Comparison of ENCODE assay signal across 20 cellular contexts in genomic region chr17:69478916-69479315, GRCh38.
DNase-seq lines count a peak whose midpoint lies in the region; ATAC-seq and TF ChIP-seq lines count a peak whose summit lies in the region.
"Had no signal": no experiment of that assay in that cellular context is flagged by ENCODE, and none has a peak within 500 bp of the region (broad histone marks: within the 10 kb centered on the region; RNA-seq: fewer than 3 reads in every experiment).

No MANE protein-coding gene starts in this region.

- no peak overlapping the region for H3K27ac ChIP-seq in coronary artery

- CTCF ChIA-PET in WTC11 (lab: Charles Lee): interaction anchor here (0.5 to 1.2 kb wide), 3 partner anchors 27 to 120 kb away, joined by 3 to 5 read pairs (median 3); no protein-coding TSS in a partner anchor

- ATAC-seq in WTC11: no peak
- ATAC-seq in naive thymus-derived CD8-positive, alpha-beta T cell: no peak
- ATAC-seq in stimulated activated naive B cell treated with anti-CD40 and anti-IgM and Interleukin-4, amounts not matched to agents 10 μg/mL and 1 μg/mL and 100 μg/mL, for 72 hours (replicated peaks): no peak
- ATAC-seq: activated T-helper 17 cell treated with anti-CD3 and anti-CD28 coated beads, Interleukin-2, amount 50 U/mL, for 72 hours; body of pancreas; pancreas had no signal

- H3K4me3 ChIP-seq in coronary artery: no peak overlapping the region
- H3K4me3 ChIP-seq: body of pancreas, pancreas, Peyer's patch had no signal

- DNase-seq in NCI-H2196 (lab: John Stamatoyannopoulos, UW; ENCODE audit: unreplicated experiment): peak; percentile 11
- no peak for DNase-seq in NCI-H2196 treated with DMSO at 0.1 percent for 48 hours (lab: John Stamatoyannopoulos, UW; ENCODE audit: unreplicated experiment)
- peak; percentile 31 for DNase-seq in DMS153 (lab: John Stamatoyannopoulos, UW)
- no peak for DNase-seq in WTC11 (ENCODE audit: low spot score)
- no peak for DNase-seq in naive thymus-derived CD8-positive, alpha-beta T cell
- no peak for DNase-seq in stimulated activated naive B cell treated with anti-CD40 and anti-IgM and Interleukin-4, amounts not matched to agents 10 μg/mL and 1 μg/mL and 100 μg/mL, for 72 hours
- DNase-seq in pons (ENCODE audit: low spot score): no peak
- DNase-seq in coronary artery (ENCODE audit: low spot score): no peak
- DNase-seq: activated CD4-positive, CD25-positive, alpha-beta regulatory T cell treated with anti-CD3 and anti-CD28 coated beads, Interleukin-2, amount 50 U/mL, for 72 hours; body of pancreas; Calu3; mesenchymal stem cell; naive B cell; NCI-H146; NCI-H2227 treated with DMSO at 0.1 percent for 48 hours; pancreas; Peyer's patch; stimulated activated CD4-positive, alpha-beta T cell treated with anti-CD3 and anti-CD28 coated beads, Interleukin-15, amount 100 ng/mL, for 24 hours had no signal

- H3K27me3 Mint-ChIP-seq in WTC11 (ENCODE audit: low read depth): no peaks in the 10 kb centered on the region
- H3K27me3 Mint-ChIP-seq in naive thymus-derived CD8-positive, alpha-beta T cell: no peaks in the 10 kb centered on the region
- no peaks in the 10 kb centered on the region for H3K27me3 Mint-ChIP-seq in stimulated activated naive B cell treated with anti-CD40 and anti-IgM and Interleukin-4, amounts not matched to agents 10 μg/mL and 1 μg/mL and 100 μg/mL, for 72 hours
- H3K27me3 Mint-ChIP-seq: activated T-helper 17 cell treated with anti-CD3 and anti-CD28 coated beads, Interleukin-2, amount 50 U/mL, for 72 hours; B cell; naive B cell had no signal

- H3K4me1 Mint-ChIP-seq in WTC11: peaks cover 8% of the 10 kb centered on the region; the same call in 1 of the 2 replicates
- peaks cover 19 to 44% (median 30%) of the 10 kb centered on the region in 4 donors for H3K4me1 Mint-ChIP-seq in naive thymus-derived CD8-positive, alpha-beta T cell
- H3K4me1 Mint-ChIP-seq in stimulated activated naive B cell treated with anti-CD40 and anti-IgM and Interleukin-4, amounts not matched to agents 10 μg/mL and 1 μg/mL and 100 μg/mL, for 72 hours: peaks cover 0 to 6% of the 10 kb centered on the region in 2 donors

- 0 out of 2 replicates have a peak overlapping the region, but pooled peaks have one; percentile 58 for H3K27ac Mint-ChIP-seq in WTC11
- peak overlapping the region in 7 of 10 donors; percentile 5 to 44 (median 15) for H3K27ac Mint-ChIP-seq in naive thymus-derived CD8-positive, alpha-beta T cell
- no peak overlapping the region for H3K27ac Mint-ChIP-seq in stimulated activated naive B cell treated with anti-CD40 and anti-IgM and Interleukin-4, amounts not matched to agents 10 μg/mL and 1 μg/mL and 100 μg/mL, for 72 hours
- H3K27ac Mint-ChIP-seq: activated T-helper 17 cell treated with anti-CD3 and anti-CD28 coated beads, Interleukin-2, amount 50 U/mL, for 72 hours; B cell; naive B cell had no signal

- TF ChIP-seq CTCF in WTC11 (IDR thresholded peaks at IDR 0.05): no peak
- TF ChIP-seq CTCF in coronary artery (IDR thresholded peaks at IDR 0.05): no peak

- no peaks in the 10 kb centered on the region for H3K36me3 Mint-ChIP-seq in WTC11
- H3K36me3 Mint-ChIP-seq in naive thymus-derived CD8-positive, alpha-beta T cell: peaks cover 3 to 33% (median 16%) of the 10 kb centered on the region in 3 donors
- H3K36me3 Mint-ChIP-seq in stimulated activated naive B cell treated with anti-CD40 and anti-IgM and Interleukin-4, amounts not matched to agents 10 μg/mL and 1 μg/mL and 100 μg/mL, for 72 hours: peaks cover 2 to 3% of the 10 kb centered on the region in 2 donors

- no peaks in the 10 kb centered on the region for H3K9me3 Mint-ChIP-seq in WTC11
- H3K9me3 Mint-ChIP-seq in naive thymus-derived CD8-positive, alpha-beta T cell: peaks cover 0 to 1% (median 0%) of the 10 kb centered on the region in 9 donors
- H3K9me3 Mint-ChIP-seq in stimulated activated naive B cell treated with anti-CD40 and anti-IgM and Interleukin-4, amounts not matched to agents 10 μg/mL and 1 μg/mL and 100 μg/mL, for 72 hours: no peaks in the 10 kb centered on the region
- H3K9me3 Mint-ChIP-seq: activated T-helper 17 cell treated with anti-CD3 and anti-CD28 coated beads, Interleukin-2, amount 50 U/mL, for 72 hours; naive B cell had no signal

- no peak overlapping the region for H3K4me3 Mint-ChIP-seq in WTC11
- peak overlapping the region in 1 of 10 donors; percentile 2 for H3K4me3 Mint-ChIP-seq in naive thymus-derived CD8-positive, alpha-beta T cell
- no peak overlapping the region for H3K4me3 Mint-ChIP-seq in stimulated activated naive B cell treated with anti-CD40 and anti-IgM and Interleukin-4, amounts not matched to agents 10 μg/mL and 1 μg/mL and 100 μg/mL, for 72 hours
- H3K4me3 Mint-ChIP-seq: activated T-helper 17 cell treated with anti-CD3 and anti-CD28 coated beads, Interleukin-2, amount 50 U/mL, for 72 hours; B cell; naive B cell had no signal

- POLR2A ChIA-PET in WTC11 (lab: Charles Lee): no interaction called here
- POLR2A ChIA-PET in naive thymus-derived CD8-positive, alpha-beta T cell (lab: Charles Lee): no interaction called here

TF ChIP-seq in WTC11, 78 proteins besides CTCF, POLR2A, EP300 and RAD21:
- TF ChIP-seq AFF4 (CRISPR knock-in tag; IDR thresholded peaks at IDR 0.05; ENCODE audit: borderline replicate concordance) (no peak), MXD4 (CRISPR knock-in tag; IDR thresholded peaks at IDR 0.05; ENCODE audit: borderline replicate concordance) (no peak), ZNF416 (CRISPR knock-in tag; IDR thresholded peaks at IDR 0.05) (no peak), ZBTB43 (CRISPR knock-in tag; IDR thresholded peaks at IDR 0.05) (no peak), ESRRA (CRISPR knock-in tag; IDR thresholded peaks at IDR 0.05; ENCODE audit: borderline replicate concordance) (no peak), ZNF121 (CRISPR knock-in tag; IDR thresholded peaks at IDR 0.05) (no peak), HMGA2 (CRISPR knock-in tag; IDR thresholded peaks at IDR 0.05) (no peak), ZNF396 (CRISPR knock-in tag; IDR thresholded peaks at IDR 0.05; ENCODE audit: borderline replicate concordance) (no peak), STAT6 (CRISPR knock-in tag; conservative IDR thresholded peaks at IDR 0.05; ENCODE audit: low read depth) (no peak)

Comparison
In these comparisons a context has a peak if more than half of its experiments do, and no peak if none do; other contexts are left out.
1. DNase-seq: peak in NCI-H2196 (single experiment) and DMS153 (single experiment); none in NCI-H2196 treated with DMSO at 0.1 percent for 48 hours (single experiment), WTC11 (single experiment), naive thymus-derived CD8-positive, alpha-beta T cell (0 of 10), stimulated activated naive B cell treated with anti-CD40 and anti-IgM and Interleukin-4, amounts not matched to agents 10 μg/mL and 1 μg/mL and 100 μg/mL, for 72 hours (single experiment), pons (single experiment) and coronary artery (single experiment).